ENCODE assay signal across 9 cellular contexts in genomic region chr15:70701891-70702568, GRCh38.
A peak's percentile ranks its signal among the peaks of the same experiment; 100 is the strongest.
DNase-seq lines count a peak whose midpoint lies in the region; ATAC-seq and TF ChIP-seq lines count a peak whose summit lies in the region.
"Had no signal": no experiment of that assay in that cellular context is flagged by ENCODE, and none has a peak within 500 bp of the region (broad histone marks: within the 10 kb centered on the region; RNA-seq: fewer than 3 reads in every experiment).

No MANE protein-coding gene starts in this region.

- H3K4me1 ChIP-seq in Karpas-422 (ENCODE audit: low read length) (peaks cover 41% of the 10 kb centered on the region), lung (ENCODE audit: control insufficient read depth in 2 of 2, insufficient read depth in 2 of 2, low read length in 2 of 2) (peaks cover 6 to 16% of the 10 kb centered on the region in 2 donors), tibial nerve (peaks cover 3 to 73% (median 39%) of the 10 kb centered on the region in 4 donors)

- H3K36me3 Mint-ChIP-seq in chondrocyte (ENCODE audit: low read depth) = peaks cover 6% of the 10 kb centered on the region
- H3K36me3 Mint-ChIP-seq: immature natural killer cell had no signal

- no peaks in the 10 kb centered on the region; the same call in 1 of the 2 replicates for H4K20me1 ChIP-seq in Karpas-422 (ENCODE audit: insufficient read depth, low read depth, low read length)

- H3K9ac ChIP-seq in Karpas-422 (ENCODE audit: low read length) = no peak overlapping the region

- H3K4me3 ChIP-seq in Karpas-422 (ENCODE audit: low read length) (no peak overlapping the region), lung (no peak overlapping the region), tibial nerve (peak overlapping the region in 1 of 4 donors; percentile 36)

- peak overlapping the region; percentile 96 for H3K27ac Mint-ChIP-seq in chondrocyte (ENCODE audit: unreplicated experiment)
- H3K27ac Mint-ChIP-seq: immature natural killer cell had no signal

- peak in 1 of 2 donors; percentile 35 for TF ChIP-seq EP300 in tibial nerve (IDR thresholded peaks at IDR 0.05)

- H3K4me3 Mint-ChIP-seq in chondrocyte (ENCODE audit: unreplicated experiment) = peak overlapping the region; percentile 65
- H3K4me3 Mint-ChIP-seq: immature natural killer cell had no signal

- no peak for ATAC-seq in lung (ENCODE audit: insufficient read depth, low FRiP score)

- peak in 1 of 2 donors; percentile 27 for TF ChIP-seq POLR2A in tibial nerve (IDR thresholded peaks at IDR 0.05)

- no peaks in the 10 kb centered on the region for H3K79me2 ChIP-seq in Karpas-422 (ENCODE audit: low read length)

- DNase-seq in Karpas-422 = peak; percentile 25
- no peak for DNase-seq in chondrocyte (ENCODE audit: low spot score)
- DNase-seq in lung (ENCODE audit: low spot score) = no peak
- DNase-seq in tibial nerve (ENCODE audit: low spot score in 2 of 2) = no peak
- DNase-seq in central memory CD4-positive, alpha-beta T cell = no peak
- no peak for DNase-seq in NCI-H1694 treated with DMSO at 0.1 percent for 48 hours (lab: John Stamatoyannopoulos, UW)
- no peak for DNase-seq in D341Med (ENCODE audit: low spot score)
- no peak for DNase-seq in NCI-H146 treated with DMSO at 0.1 percent for 48 hours (lab: John Stamatoyannopoulos, UW; ENCODE audit: unreplicated experiment)
- DNase-seq: immature natural killer cell had no signal

- peaks cover 84% of the 10 kb centered on the region for H3K4me1 Mint-ChIP-seq in chondrocyte (ENCODE audit: low read depth)
- H3K4me1 Mint-ChIP-seq: immature natural killer cell had no signal

- no peaks in the 10 kb centered on the region for H3K9me2 ChIP-seq in Karpas-422 (replicated peaks; ENCODE audit: insufficient read depth, low read length)

- H3K36me3 ChIP-seq in Karpas-422 (ENCODE audit: insufficient read depth, low read length) (no peaks in the 10 kb centered on the region), lung (ENCODE audit: control insufficient read depth in 2 of 2, insufficient read depth in 2 of 2, low read length in 2 of 2) (no peaks in the 10 kb centered on the region), tibial nerve (no peaks in the 10 kb centered on the region)

- H3K4me2 ChIP-seq in Karpas-422 (ENCODE audit: low read depth, low read length, poor library complexity, severe bottlenecking) = no peak overlapping the region

- no peaks in the 10 kb centered on the region for H3K27me3 ChIP-seq in Karpas-422 (ENCODE audit: low read length)
- H3K27me3 ChIP-seq in lung (ENCODE audit: control insufficient read depth, insufficient read depth) = no peaks in the 10 kb centered on the region
- H3K27me3 ChIP-seq in tibial nerve = no peaks in the 10 kb centered on the region

- no peaks in the 10 kb centered on the region for H3K27me3 Mint-ChIP-seq in chondrocyte (ENCODE audit: low read depth)

- H3K9me3 Mint-ChIP-seq in chondrocyte (ENCODE audit: low read depth) = no peaks in the 10 kb centered on the region
- H3K9me3 Mint-ChIP-seq: immature natural killer cell had no signal

- H2AFZ ChIP-seq in Karpas-422 (ENCODE audit: low read length) = no peak overlapping the region

- H3K27ac ChIP-seq in Karpas-422 (ENCODE audit: low read length) (no peak overlapping the region), lung (ENCODE audit: low read depth in 1 of 2, low read length in 1 of 2) (peak overlapping the region; percentile 71 to 73), tibial nerve (peak overlapping the region; percentile 31 to 74 (median 65))

- TF ChIP-seq CTCF in chondrocyte (IDR thresholded peaks at IDR 0.05) (no peak), lung (IDR thresholded peaks at IDR 0.05; ENCODE audit: control extremely low read depth, extremely low read depth) (no peak), tibial nerve (IDR thresholded peaks at IDR 0.05) (no peak)

- 49 to 70% methylated on average over 9 of the region's 9 CpGs for WGBS in lung, 2 donors
- WGBS in tibial nerve, 2 donors = 15 to 22% methylated on average over 9 of the region's 9 CpGs

- no peaks in the 10 kb centered on the region for H3K9me3 ChIP-seq in Karpas-422 (ENCODE audit: low read length)
- H3K9me3 ChIP-seq in lung (ENCODE audit: control insufficient read depth in 2 of 2, insufficient read depth in 1 of 2, low read length in 1 of 2) = no peaks in the 10 kb centered on the region
- no peaks in the 10 kb centered on the region for H3K9me3 ChIP-seq in tibial nerve
